1 cellular context compared by ENCODE assay signal in genomic region chr17:66632716-66633115, GRCh38.
TF ChIP-seq lines count a peak whose summit lies in the region.

No MANE protein-coding gene starts in this region.

TF ChIP-seq in SK-N-SH treated with all-trans-retinoic acid at 6 μM for 48 hours, 23 proteins besides CTCF, POLR2A, EP300 and RAD21 (continued from another document):
- no peak for TF ChIP-seq PATZ1 (CRISPR knock-in tag; IDR thresholded peaks at IDR 0.05; ENCODE audit: borderline replicate concordance)
- TF ChIP-seq ZC3H10 (CRISPR knock-in tag; IDR thresholded peaks at IDR 0.05), result no peak
- no peak for TF ChIP-seq ZFP3 (CRISPR knock-in tag; IDR thresholded peaks at IDR 0.05)
- no peak for TF ChIP-seq ZFP30 (CRISPR knock-in tag; IDR thresholded peaks at IDR 0.05)
- no peak for TF ChIP-seq ESRRG (CRISPR knock-in tag; IDR thresholded peaks at IDR 0.05)
- no peak for TF ChIP-seq TSHZ2 (CRISPR knock-in tag; IDR thresholded peaks at IDR 0.05)
- TF ChIP-seq TOX (CRISPR knock-in tag; IDR thresholded peaks at IDR 0.05; ENCODE audit: borderline replicate concordance), result no peak
- TF ChIP-seq CREB5 (CRISPR knock-in tag; IDR thresholded peaks at IDR 0.05; ENCODE audit: low read depth), result no peak
- TF ChIP-seq ZNF8 (CRISPR knock-in tag; IDR thresholded peaks at IDR 0.05), result no peak
- TF ChIP-seq BACH2 (CRISPR knock-in tag; IDR thresholded peaks at IDR 0.05; ENCODE audit: borderline replicate concordance), result no peak
- TF ChIP-seq CSRNP3 (CRISPR knock-in tag; IDR thresholded peaks at IDR 0.05), result no peak
- TF ChIP-seq ZNF565 (CRISPR knock-in tag; conservative IDR thresholded peaks at IDR 0.05; ENCODE audit: low read depth), result no peak
- no peak for TF ChIP-seq ZNF70 (CRISPR knock-in tag; IDR thresholded peaks at IDR 0.05)
- no peak for TF ChIP-seq SNAI2 (CRISPR knock-in tag; IDR thresholded peaks at IDR 0.05)
TF ChIP-seq in SK-N-SH treated with all-trans-retinoic acid at 6 μM for 48 hours: peak in this region for 0.
